1 cellular context compared by ENCODE assay signal in the genomic region with DNA sequence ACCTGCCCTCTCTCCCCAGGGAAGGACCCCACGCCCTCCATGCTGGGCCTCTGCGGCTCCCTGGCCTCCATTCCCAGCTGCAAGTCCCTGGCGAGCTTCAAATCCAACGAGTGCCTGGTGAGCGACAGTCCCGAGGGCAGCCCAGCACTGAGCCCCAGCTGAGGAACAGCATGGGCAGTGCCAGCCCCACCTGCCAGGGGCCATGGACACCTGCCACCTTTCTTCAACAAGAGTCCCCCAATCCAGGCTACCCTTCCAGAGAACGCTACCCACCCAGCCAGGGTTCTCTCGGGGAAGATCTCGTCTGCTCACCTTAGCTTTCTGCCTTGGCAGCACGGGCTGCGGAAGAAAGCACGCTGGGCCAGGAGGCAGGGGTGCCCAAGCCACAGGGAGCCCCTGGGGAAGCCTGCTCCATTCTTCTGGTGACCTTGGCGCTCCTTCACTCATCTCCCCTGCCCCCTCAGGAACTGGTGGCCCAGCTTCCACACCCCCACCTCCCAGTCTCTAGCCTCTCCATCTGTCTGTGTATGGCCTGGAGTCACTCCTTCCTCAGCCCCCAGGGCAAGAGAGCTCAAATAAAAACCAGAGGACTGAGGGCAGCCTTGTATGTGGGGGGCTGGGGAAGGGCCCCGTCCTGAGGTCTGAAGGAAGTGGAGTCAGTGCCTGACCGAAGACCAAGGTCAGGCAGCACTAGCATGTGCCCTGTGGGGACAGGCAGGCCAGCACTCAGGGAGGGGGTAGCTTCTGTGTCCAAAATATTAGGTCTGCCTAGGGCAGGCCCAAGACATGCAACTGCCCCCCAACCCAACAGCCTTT.
A peak's percentile ranks its signal among the peaks of the same experiment; 100 is the strongest.
TF ChIP-seq lines count a peak whose summit lies in the region.

No MANE protein-coding gene starts in this region.

TF ChIP-seq in HEK293, 187 proteins besides CTCF, POLR2A, EP300 and RAD21 (continued from another document):
- TF ChIP-seq ZNF202 (tag by site-specific recombination; IDR thresholded peaks at IDR 0.05; ENCODE audit: borderline replicate concordance) (no peak), ZNF768 (tag by site-specific recombination; IDR thresholded peaks at IDR 0.05) (no peak), ZNF623 (tag by site-specific recombination; IDR thresholded peaks at IDR 0.05) (no peak), ZIC2 (tag by site-specific recombination; IDR thresholded peaks at IDR 0.05) (peak; percentile 34)
- TF ChIP-seq, protein P1, sequence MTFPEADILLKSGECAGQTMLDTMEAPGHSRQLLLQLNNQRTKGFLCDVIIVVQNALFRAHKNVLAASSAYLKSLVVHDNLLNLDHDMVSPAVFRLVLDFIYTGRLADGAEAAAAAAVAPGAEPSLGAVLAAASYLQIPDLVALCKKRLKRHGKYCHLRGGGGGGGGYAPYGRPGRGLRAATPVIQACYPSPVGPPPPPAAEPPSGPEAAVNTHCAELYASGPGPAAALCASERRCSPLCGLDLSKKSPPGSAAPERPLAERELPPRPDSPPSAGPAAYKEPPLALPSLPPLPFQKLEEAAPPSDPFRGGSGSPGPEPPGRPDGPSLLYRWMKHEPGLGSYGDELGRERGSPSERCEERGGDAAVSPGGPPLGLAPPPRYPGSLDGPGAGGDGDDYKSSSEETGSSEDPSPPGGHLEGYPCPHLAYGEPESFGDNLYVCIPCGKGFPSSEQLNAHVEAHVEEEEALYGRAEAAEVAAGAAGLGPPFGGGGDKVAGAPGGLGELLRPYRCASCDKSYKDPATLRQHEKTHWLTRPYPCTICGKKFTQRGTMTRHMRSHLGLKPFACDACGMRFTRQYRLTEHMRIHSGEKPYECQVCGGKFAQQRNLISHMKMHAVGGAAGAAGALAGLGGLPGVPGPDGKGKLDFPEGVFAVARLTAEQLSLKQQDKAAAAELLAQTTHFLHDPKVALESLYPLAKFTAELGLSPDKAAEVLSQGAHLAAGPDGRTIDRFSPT (tag by site-specific recombination; IDR thresholded peaks at IDR 0.05) = peak; percentile 32; the same call in 1 of the 2 replicates
- TF ChIP-seq, protein P2, sequence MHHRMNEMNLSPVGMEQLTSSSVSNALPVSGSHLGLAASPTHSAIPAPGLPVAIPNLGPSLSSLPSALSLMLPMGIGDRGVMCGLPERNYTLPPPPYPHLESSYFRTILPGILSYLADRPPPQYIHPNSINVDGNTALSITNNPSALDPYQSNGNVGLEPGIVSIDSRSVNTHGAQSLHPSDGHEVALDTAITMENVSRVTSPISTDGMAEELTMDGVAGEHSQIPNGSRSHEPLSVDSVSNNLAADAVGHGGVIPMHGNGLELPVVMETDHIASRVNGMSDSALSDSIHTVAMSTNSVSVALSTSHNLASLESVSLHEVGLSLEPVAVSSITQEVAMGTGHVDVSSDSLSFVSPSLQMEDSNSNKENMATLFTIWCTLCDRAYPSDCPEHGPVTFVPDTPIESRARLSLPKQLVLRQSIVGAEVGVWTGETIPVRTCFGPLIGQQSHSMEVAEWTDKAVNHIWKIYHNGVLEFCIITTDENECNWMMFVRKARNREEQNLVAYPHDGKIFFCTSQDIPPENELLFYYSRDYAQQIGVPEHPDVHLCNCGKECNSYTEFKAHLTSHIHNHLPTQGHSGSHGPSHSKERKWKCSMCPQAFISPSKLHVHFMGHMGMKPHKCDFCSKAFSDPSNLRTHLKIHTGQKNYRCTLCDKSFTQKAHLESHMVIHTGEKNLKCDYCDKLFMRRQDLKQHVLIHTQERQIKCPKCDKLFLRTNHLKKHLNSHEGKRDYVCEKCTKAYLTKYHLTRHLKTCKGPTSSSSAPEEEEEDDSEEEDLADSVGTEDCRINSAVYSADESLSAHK (tag by site-specific recombination; IDR thresholded peaks at IDR 0.05) = no peak
- TF ChIP-seq, protein P3, sequence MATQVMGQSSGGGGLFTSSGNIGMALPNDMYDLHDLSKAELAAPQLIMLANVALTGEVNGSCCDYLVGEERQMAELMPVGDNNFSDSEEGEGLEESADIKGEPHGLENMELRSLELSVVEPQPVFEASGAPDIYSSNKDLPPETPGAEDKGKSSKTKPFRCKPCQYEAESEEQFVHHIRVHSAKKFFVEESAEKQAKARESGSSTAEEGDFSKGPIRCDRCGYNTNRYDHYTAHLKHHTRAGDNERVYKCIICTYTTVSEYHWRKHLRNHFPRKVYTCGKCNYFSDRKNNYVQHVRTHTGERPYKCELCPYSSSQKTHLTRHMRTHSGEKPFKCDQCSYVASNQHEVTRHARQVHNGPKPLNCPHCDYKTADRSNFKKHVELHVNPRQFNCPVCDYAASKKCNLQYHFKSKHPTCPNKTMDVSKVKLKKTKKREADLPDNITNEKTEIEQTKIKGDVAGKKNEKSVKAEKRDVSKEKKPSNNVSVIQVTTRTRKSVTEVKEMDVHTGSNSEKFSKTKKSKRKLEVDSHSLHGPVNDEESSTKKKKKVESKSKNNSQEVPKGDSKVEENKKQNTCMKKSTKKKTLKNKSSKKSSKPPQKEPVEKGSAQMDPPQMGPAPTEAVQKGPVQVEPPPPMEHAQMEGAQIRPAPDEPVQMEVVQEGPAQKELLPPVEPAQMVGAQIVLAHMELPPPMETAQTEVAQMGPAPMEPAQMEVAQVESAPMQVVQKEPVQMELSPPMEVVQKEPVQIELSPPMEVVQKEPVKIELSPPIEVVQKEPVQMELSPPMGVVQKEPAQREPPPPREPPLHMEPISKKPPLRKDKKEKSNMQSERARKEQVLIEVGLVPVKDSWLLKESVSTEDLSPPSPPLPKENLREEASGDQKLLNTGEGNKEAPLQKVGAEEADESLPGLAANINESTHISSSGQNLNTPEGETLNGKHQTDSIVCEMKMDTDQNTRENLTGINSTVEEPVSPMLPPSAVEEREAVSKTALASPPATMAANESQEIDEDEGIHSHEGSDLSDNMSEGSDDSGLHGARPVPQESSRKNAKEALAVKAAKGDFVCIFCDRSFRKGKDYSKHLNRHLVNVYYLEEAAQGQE (tag by site-specific recombination; IDR thresholded peaks at IDR 0.05) = no peak
